ENCODE assay signal across 1 cellular context in genomic region chr5:42830924-42831323, GRCh38.
TF ChIP-seq lines count a peak whose summit lies in the region.

No MANE protein-coding gene starts in this region.

TF ChIP-seq in K562, 482 proteins besides CTCF, POLR2A, EP300 and RAD21 (continued from another document and continues in another):
- TF ChIP-seq, protein P1, sequence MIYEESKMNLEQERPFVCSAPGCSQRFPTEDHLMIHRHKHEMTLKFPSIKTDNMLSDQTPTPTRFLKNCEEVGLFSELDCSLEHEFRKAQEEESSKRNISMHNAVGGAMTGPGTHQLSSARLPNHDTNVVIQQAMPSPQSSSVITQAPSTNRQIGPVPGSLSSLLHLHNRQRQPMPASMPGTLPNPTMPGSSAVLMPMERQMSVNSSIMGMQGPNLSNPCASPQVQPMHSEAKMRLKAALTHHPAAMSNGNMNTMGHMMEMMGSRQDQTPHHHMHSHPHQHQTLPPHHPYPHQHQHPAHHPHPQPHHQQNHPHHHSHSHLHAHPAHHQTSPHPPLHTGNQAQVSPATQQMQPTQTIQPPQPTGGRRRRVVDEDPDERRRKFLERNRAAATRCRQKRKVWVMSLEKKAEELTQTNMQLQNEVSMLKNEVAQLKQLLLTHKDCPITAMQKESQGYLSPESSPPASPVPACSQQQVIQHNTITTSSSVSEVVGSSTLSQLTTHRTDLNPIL (CRISPR knock-in tag; IDR thresholded peaks at IDR 0.05) = no peak
- TF ChIP-seq, protein P2, sequence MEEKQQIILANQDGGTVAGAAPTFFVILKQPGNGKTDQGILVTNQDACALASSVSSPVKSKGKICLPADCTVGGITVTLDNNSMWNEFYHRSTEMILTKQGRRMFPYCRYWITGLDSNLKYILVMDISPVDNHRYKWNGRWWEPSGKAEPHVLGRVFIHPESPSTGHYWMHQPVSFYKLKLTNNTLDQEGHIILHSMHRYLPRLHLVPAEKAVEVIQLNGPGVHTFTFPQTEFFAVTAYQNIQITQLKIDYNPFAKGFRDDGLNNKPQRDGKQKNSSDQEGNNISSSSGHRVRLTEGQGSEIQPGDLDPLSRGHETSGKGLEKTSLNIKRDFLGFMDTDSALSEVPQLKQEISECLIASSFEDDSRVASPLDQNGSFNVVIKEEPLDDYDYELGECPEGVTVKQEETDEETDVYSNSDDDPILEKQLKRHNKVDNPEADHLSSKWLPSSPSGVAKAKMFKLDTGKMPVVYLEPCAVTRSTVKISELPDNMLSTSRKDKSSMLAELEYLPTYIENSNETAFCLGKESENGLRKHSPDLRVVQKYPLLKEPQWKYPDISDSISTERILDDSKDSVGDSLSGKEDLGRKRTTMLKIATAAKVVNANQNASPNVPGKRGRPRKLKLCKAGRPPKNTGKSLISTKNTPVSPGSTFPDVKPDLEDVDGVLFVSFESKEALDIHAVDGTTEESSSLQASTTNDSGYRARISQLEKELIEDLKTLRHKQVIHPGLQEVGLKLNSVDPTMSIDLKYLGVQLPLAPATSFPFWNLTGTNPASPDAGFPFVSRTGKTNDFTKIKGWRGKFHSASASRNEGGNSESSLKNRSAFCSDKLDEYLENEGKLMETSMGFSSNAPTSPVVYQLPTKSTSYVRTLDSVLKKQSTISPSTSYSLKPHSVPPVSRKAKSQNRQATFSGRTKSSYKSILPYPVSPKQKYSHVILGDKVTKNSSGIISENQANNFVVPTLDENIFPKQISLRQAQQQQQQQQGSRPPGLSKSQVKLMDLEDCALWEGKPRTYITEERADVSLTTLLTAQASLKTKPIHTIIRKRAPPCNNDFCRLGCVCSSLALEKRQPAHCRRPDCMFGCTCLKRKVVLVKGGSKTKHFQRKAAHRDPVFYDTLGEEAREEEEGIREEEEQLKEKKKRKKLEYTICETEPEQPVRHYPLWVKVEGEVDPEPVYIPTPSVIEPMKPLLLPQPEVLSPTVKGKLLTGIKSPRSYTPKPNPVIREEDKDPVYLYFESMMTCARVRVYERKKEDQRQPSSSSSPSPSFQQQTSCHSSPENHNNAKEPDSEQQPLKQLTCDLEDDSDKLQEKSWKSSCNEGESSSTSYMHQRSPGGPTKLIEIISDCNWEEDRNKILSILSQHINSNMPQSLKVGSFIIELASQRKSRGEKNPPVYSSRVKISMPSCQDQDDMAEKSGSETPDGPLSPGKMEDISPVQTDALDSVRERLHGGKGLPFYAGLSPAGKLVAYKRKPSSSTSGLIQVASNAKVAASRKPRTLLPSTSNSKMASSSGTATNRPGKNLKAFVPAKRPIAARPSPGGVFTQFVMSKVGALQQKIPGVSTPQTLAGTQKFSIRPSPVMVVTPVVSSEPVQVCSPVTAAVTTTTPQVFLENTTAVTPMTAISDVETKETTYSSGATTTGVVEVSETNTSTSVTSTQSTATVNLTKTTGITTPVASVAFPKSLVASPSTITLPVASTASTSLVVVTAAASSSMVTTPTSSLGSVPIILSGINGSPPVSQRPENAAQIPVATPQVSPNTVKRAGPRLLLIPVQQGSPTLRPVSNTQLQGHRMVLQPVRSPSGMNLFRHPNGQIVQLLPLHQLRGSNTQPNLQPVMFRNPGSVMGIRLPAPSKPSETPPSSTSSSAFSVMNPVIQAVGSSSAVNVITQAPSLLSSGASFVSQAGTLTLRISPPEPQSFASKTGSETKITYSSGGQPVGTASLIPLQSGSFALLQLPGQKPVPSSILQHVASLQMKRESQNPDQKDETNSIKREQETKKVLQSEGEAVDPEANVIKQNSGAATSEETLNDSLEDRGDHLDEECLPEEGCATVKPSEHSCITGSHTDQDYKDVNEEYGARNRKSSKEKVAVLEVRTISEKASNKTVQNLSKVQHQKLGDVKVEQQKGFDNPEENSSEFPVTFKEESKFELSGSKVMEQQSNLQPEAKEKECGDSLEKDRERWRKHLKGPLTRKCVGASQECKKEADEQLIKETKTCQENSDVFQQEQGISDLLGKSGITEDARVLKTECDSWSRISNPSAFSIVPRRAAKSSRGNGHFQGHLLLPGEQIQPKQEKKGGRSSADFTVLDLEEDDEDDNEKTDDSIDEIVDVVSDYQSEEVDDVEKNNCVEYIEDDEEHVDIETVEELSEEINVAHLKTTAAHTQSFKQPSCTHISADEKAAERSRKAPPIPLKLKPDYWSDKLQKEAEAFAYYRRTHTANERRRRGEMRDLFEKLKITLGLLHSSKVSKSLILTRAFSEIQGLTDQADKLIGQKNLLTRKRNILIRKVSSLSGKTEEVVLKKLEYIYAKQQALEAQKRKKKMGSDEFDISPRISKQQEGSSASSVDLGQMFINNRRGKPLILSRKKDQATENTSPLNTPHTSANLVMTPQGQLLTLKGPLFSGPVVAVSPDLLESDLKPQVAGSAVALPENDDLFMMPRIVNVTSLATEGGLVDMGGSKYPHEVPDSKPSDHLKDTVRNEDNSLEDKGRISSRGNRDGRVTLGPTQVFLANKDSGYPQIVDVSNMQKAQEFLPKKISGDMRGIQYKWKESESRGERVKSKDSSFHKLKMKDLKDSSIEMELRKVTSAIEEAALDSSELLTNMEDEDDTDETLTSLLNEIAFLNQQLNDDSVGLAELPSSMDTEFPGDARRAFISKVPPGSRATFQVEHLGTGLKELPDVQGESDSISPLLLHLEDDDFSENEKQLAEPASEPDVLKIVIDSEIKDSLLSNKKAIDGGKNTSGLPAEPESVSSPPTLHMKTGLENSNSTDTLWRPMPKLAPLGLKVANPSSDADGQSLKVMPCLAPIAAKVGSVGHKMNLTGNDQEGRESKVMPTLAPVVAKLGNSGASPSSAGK (IDR thresholded peaks at IDR 0.05) = no peak
- TF ChIP-seq NONO (IDR thresholded peaks at IDR 0.05; ENCODE audit: low read depth in 2 of 2, low read length in 1 of 2) (no peak), CREB3L1 (IDR thresholded peaks at IDR 0.05; ENCODE audit: borderline replicate concordance, low read depth) (no peak), NFE2 (IDR thresholded peaks at IDR 0.05; ENCODE audit: low read depth) (peak; percentile 80), MAFG (tag; conservative IDR thresholded peaks at IDR 0.05) (peak; percentile 92), ZHX1 (conservative IDR thresholded peaks at IDR 0.05; ENCODE audit: low read length) (no peak), KDM1A (IDR thresholded peaks at IDR 0.05) (no peak), SMARCC2 (IDR thresholded peaks at IDR 0.05; ENCODE audit: low read depth) (no peak), CBFA2T2 (conservative IDR thresholded peaks at IDR 0.05) (0 out of 2 replicates have a peak, but pooled peaks have one; percentile 31), PCBP2 (IDR thresholded peaks at IDR 0.05; ENCODE audit: low read depth, low read length, poor library complexity, severe bottlenecking) (no peak), ZBTB11 (CRISPR knock-in tag; IDR thresholded peaks at IDR 0.05) (no peak), ZNF57 (CRISPR knock-in tag; IDR thresholded peaks at IDR 0.05) (no peak), NR4A1 (CRISPR knock-in tag; IDR thresholded peaks at IDR 0.05) (no peak), NR4A1 (tag; IDR thresholded peaks at IDR 0.05) (no peak), ZNF79 (CRISPR knock-in tag; IDR thresholded peaks at IDR 0.05; ENCODE audit: low read depth) (no peak), PRPF4 (IDR thresholded peaks at IDR 0.05; ENCODE audit: insufficient read depth, low read depth, low read length, poor library complexity, severe bottlenecking) (no peak), CEBPG (CRISPR knock-in tag; IDR thresholded peaks at IDR 0.05) (no peak), CEBPG (tag; conservative IDR thresholded peaks at IDR 0.05 in 1 of 2, IDR thresholded peaks at IDR 0.05 in 1 of 2) (no peak), HDGF (IDR thresholded peaks at IDR 0.05) (no peak), FOXO4 (CRISPR knock-in tag; IDR thresholded peaks at IDR 0.05) (no peak), EP400 (IDR thresholded peaks at IDR 0.05) (no peak), SAFB (IDR thresholded peaks at IDR 0.05; ENCODE audit: borderline replicate concordance, low read depth, low read length) (no peak), ZNF431 (CRISPR knock-in tag; IDR thresholded peaks at IDR 0.05) (no peak), CBFB (CRISPR knock-in tag; IDR thresholded peaks at IDR 0.05) (no peak), ZFX (CRISPR knock-in tag; IDR thresholded peaks at IDR 0.05) (no peak), ZNF140 (CRISPR knock-in tag; IDR thresholded peaks at IDR 0.05) (no peak), ZNF311 (CRISPR knock-in tag; IDR thresholded peaks at IDR 0.05) (no peak), ATF7 (IDR thresholded peaks at IDR 0.05) (0 out of 2 replicates have a peak, but pooled peaks have one; percentile 19), FOXK2 (conservative IDR thresholded peaks at IDR 0.05 in 1 of 2, IDR thresholded peaks at IDR 0.05 in 1 of 2; ENCODE audit: low read depth in 2 of 2) (no peak), BHLHE40 (IDR thresholded peaks at IDR 0.05; ENCODE audit: low read length) (no peak), DACH1 (IDR thresholded peaks at IDR 0.05; ENCODE audit: partially characterized antibody) (peak; percentile 53), CREB1 (IDR thresholded peaks at IDR 0.05) (no peak), CREB1 (CRISPR knock-in tag; IDR thresholded peaks at IDR 0.05) (no peak), SMAD3 (CRISPR knock-in tag; conservative IDR thresholded peaks at IDR 0.05) (0 out of 2 replicates have a peak, but pooled peaks have one; percentile 50), FOSL1 (tag; conservative IDR thresholded peaks at IDR 0.05) (peak; percentile 78), MIER1 (IDR thresholded peaks at IDR 0.05; ENCODE audit: low read depth) (no peak), SAFB2 (IDR thresholded peaks at IDR 0.05; ENCODE audit: borderline replicate concordance, low read depth, low read length, severe bottlenecking) (no peak)
- TF ChIP-seq, protein P3, sequence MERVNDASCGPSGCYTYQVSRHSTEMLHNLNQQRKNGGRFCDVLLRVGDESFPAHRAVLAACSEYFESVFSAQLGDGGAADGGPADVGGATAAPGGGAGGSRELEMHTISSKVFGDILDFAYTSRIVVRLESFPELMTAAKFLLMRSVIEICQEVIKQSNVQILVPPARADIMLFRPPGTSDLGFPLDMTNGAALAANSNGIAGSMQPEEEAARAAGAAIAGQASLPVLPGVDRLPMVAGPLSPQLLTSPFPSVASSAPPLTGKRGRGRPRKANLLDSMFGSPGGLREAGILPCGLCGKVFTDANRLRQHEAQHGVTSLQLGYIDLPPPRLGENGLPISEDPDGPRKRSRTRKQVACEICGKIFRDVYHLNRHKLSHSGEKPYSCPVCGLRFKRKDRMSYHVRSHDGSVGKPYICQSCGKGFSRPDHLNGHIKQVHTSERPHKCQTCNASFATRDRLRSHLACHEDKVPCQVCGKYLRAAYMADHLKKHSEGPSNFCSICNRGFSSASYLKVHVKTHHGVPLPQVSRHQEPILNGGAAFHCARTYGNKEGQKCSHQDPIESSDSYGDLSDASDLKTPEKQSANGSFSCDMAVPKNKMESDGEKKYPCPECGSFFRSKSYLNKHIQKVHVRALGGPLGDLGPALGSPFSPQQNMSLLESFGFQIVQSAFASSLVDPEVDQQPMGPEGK (CRISPR knock-in tag; IDR thresholded peaks at IDR 0.05; ENCODE audit: borderline replicate concordance) = no peak
